In genomic region chr9:81694541-81694940, GRCh38 we compare ENCODE assay signal across 11 cellular contexts.
"Had no signal": no experiment of that assay in that cellular context is flagged by ENCODE, and none has a peak within 500 bp of the region (broad histone marks: within the 10 kb centered on the region; RNA-seq: fewer than 3 reads in every experiment).

No MANE protein-coding gene starts in this region.

- ATAC-seq: gastroesophageal sphincter; heart right ventricle; left colon; stimulated activated naive CD8-positive, alpha-beta T cell treated with anti-CD3 and anti-CD28 coated beads, Interleukin-15, amount 100 ng/mL, for 72 hours had no signal

- DNase-seq: activated CD4-positive, CD25-positive, alpha-beta regulatory T cell treated with anti-CD3 and anti-CD28 coated beads, Interleukin-2, amount 50 U/mL, for 72 hours; activated naive CD4-positive, alpha-beta T cell; activated T-cell treated with anti-CD3 and anti-CD28 coated beads for 4 hours; heart right ventricle; left colon; naive B cell; stimulated activated naive CD8-positive, alpha-beta T cell treated with anti-CD3 and anti-CD28 coated beads, Interleukin-15, amount 100 ng/mL, for 72 hours; thyroid gland had no signal

- H3K9me3 ChIP-seq: gastroesophageal sphincter, heart right ventricle, right atrium auricular region, thyroid gland, vagina had no signal

- H3K4me3 ChIP-seq: gastroesophageal sphincter, right atrium auricular region, thyroid gland, vagina had no signal

- H3K27ac ChIP-seq: gastroesophageal sphincter, right atrium auricular region, thyroid gland, vagina had no signal

- H3K4me1 ChIP-seq: thyroid gland had no signal

- H3K27me3 ChIP-seq: gastroesophageal sphincter, right atrium auricular region, thyroid gland, vagina had no signal

- H3K36me3 ChIP-seq: gastroesophageal sphincter, heart right ventricle, right atrium auricular region, thyroid gland, vagina had no signal
